Comparison of ENCODE assay signal across 19 cellular contexts in the genomic region with DNA sequence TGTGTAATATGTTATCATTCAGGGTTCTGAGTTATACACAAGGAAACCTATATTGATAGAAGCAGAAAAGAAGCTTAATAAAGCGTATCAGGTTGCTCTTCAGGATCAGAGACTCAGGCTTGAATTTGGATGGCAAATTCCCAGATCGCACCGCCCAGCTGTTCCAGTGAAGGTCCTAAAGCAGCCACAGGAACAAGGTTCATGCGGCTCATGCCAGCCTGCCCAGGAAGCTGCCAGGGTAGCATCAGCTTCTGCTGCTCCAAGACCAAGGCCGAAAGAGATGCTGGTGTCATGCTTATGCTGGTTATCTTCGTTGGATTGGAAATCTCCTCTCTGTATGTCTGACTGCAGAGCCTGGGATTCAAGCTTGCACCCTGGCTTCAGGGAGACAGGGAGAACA.
DNase-seq lines count a peak whose midpoint lies in the region; ATAC-seq and TF ChIP-seq lines count a peak whose summit lies in the region.
"Had no signal": no experiment of that assay in that cellular context is flagged by ENCODE, and none has a peak within 500 bp of the region (broad histone marks: within the 10 kb centered on the region; RNA-seq: fewer than 3 reads in every experiment).

No MANE protein-coding gene starts in this region.

- no peaks in the 10 kb centered on the region for H3K27me3 Mint-ChIP-seq in CD4-positive, alpha-beta T cell
- no peaks in the 10 kb centered on the region for H3K27me3 Mint-ChIP-seq in T-cell
- H3K27me3 Mint-ChIP-seq in naive thymus-derived CD4-positive, alpha-beta T cell = no peaks in the 10 kb centered on the region
- H3K27me3 Mint-ChIP-seq: B cell; CD4-positive, CD25-positive, alpha-beta regulatory T cell had no signal

- ATAC-seq in CD4-positive, alpha-beta T cell (ENCODE audit: poor library complexity) = no peak
- ATAC-seq in T-cell (replicated peaks in 1 of 4) = no peak
- ATAC-seq in naive thymus-derived CD4-positive, alpha-beta T cell = no peak
- no peak for ATAC-seq in GM18870 (IDR thresholded peaks at IDR 0.05; ENCODE audit: unreplicated experiment)
- ATAC-seq: GM23338, HCT116 had no signal

- H3K36me3 ChIP-seq in naive thymus-derived CD4-positive, alpha-beta T cell (ENCODE audit: control insufficient read depth in 2 of 3, insufficient read depth in 3 of 3, low read length in 3 of 3) = peaks cover 0 to 7% (median 0%) of the 10 kb centered on the region in 3 experiments
- H3K36me3 ChIP-seq in uterus = no peaks in the 10 kb centered on the region

- TF ChIP-seq POLR2A in uterus (IDR thresholded peaks at IDR 0.05) = no peak

- H3K27ac ChIP-seq in CD4-positive, alpha-beta T cell (ENCODE audit: low read depth, low read length) = no peak overlapping the region
- H3K27ac ChIP-seq in naive thymus-derived CD4-positive, alpha-beta T cell (ENCODE audit: low read depth, low read length) = no peak overlapping the region
- H3K27ac ChIP-seq in uterus = no peak overlapping the region
- H3K27ac ChIP-seq: 22Rv1, BLaER1, C4-2B had no signal

- H3K27me3 ChIP-seq in CD4-positive, alpha-beta T cell (ENCODE audit: control insufficient read depth, insufficient read depth, low read length) = no peaks in the 10 kb centered on the region
- no peaks in the 10 kb centered on the region for H3K27me3 ChIP-seq in naive thymus-derived CD4-positive, alpha-beta T cell (ENCODE audit: control insufficient read depth in 2 of 2, insufficient read depth in 2 of 2, low read length in 2 of 2)
- no peaks in the 10 kb centered on the region for H3K27me3 ChIP-seq in uterus
- H3K27me3 ChIP-seq: BLaER1 had no signal

- POLR2A ChIA-PET in CD4-positive, alpha-beta T cell (lab: Charles Lee) = interaction anchor here (0.8 kb wide), 1 partner anchor 20 kb away, joined by 3 read pairs; no protein-coding TSS in a partner anchor
- POLR2A ChIA-PET in T-cell (lab: Charles Lee) = interaction anchor here in 1 of 2 donors (0.7 kb wide), 1 partner anchor 33 kb away, joined by 3 read pairs; no protein-coding TSS in a partner anchor
- POLR2A ChIA-PET in naive thymus-derived CD4-positive, alpha-beta T cell (lab: Charles Lee) = interaction anchor here (1.0 to 7.1 kb wide), 2 partner anchors 193 to 290 kb away, joined by 3 to 62 read pairs; partner anchors contain the start of gene UBE2D3

- H3K9me3 ChIP-seq in CD4-positive, alpha-beta T cell (ENCODE audit: control insufficient read depth, low read length) = no peaks in the 10 kb centered on the region
- no peaks in the 10 kb centered on the region for H3K9me3 ChIP-seq in naive thymus-derived CD4-positive, alpha-beta T cell (ENCODE audit: control insufficient read depth in 2 of 3, low read length in 3 of 3)
- H3K9me3 ChIP-seq in uterus = no peaks in the 10 kb centered on the region
- H3K9me3 ChIP-seq: BLaER1, Caco-2 had no signal

- H3K4me1 ChIP-seq in naive thymus-derived CD4-positive, alpha-beta T cell (ENCODE audit: control insufficient read depth in 2 of 2, insufficient read depth in 2 of 2, low read length in 2 of 2) = peaks cover 22 to 30% of the 10 kb centered on the region in 2 donors
- H3K4me1 ChIP-seq in uterus = no peaks in the 10 kb centered on the region
- H3K4me1 ChIP-seq: BLaER1, Caco-2 had no signal

- CTCF ChIA-PET in CD4-positive, alpha-beta T cell (lab: Charles Lee) = no interaction called here
- CTCF ChIA-PET in T-cell (lab: Charles Lee) = interaction anchor here in 1 of 2 donors (0.9 kb wide), 1 partner anchor 185 kb away, joined by 3 read pairs; no protein-coding TSS in a partner anchor
- CTCF ChIA-PET in naive thymus-derived CD4-positive, alpha-beta T cell (lab: Charles Lee) = interaction anchor here (0.6 to 1.8 kb wide), 3 partner anchors 9 to 61 kb away, joined by 3 to 5 read pairs (median 4); no protein-coding TSS in a partner anchor

- DNase-seq in NCI-H526 (lab: John Stamatoyannopoulos, UW) (peak; percentile 6 to 58), NCI-H526 treated with DMSO at 0.1 percent for 48 hours (lab: John Stamatoyannopoulos, UW) (no peak), T-cell (no peak), mucosa of gallbladder (ENCODE audit: low spot score) (no peak), uterus (no peak)
- DNase-seq in CD4-positive, alpha-beta T cell = no peak
- DNase-seq in naive thymus-derived CD4-positive, alpha-beta T cell = no peak
- DNase-seq: Caco-2; CD4-positive, CD25-positive, alpha-beta regulatory T cell; DMS153; DND-41; H9 had no signal

- H3K4me1 Mint-ChIP-seq in CD4-positive, alpha-beta T cell (ENCODE audit: low read depth) = peaks cover 48% of the 10 kb centered on the region
- peaks cover 50 to 52% (median 51%) of the 10 kb centered on the region in 3 donors for H3K4me1 Mint-ChIP-seq in T-cell
- peaks cover 19 to 74% (median 49%) of the 10 kb centered on the region in 7 donors for H3K4me1 Mint-ChIP-seq in naive thymus-derived CD4-positive, alpha-beta T cell
- H3K4me1 Mint-ChIP-seq: B cell, GM23338, H9 had no signal

- H3K36me3 Mint-ChIP-seq in CD4-positive, alpha-beta T cell (ENCODE audit: low read depth) = peaks cover 40% of the 10 kb centered on the region
- peaks cover 40% of the 10 kb centered on the region for H3K36me3 Mint-ChIP-seq in T-cell
- H3K36me3 Mint-ChIP-seq in naive thymus-derived CD4-positive, alpha-beta T cell = peaks cover 6 to 43% (median 17%) of the 10 kb centered on the region in 5 donors

- intact Hi-C loops in CD4-positive, alpha-beta T cell (cut with DNase I, micrococcal nuclease) = no loop called here
- intact Hi-C loops in naive thymus-derived CD4-positive, alpha-beta T cell (cut with micrococcal nuclease) = loop anchor here in 1 of 2 donors (5.0 kb wide), 1 partner anchor 44 kb away; no protein-coding TSS in a partner anchor
- intact Hi-C loops in uterus (cut with DNase I; ENCODE audit: low total_unique reads) = no loop called here

- no peak for TF ChIP-seq CTCF in CD4-positive, alpha-beta T cell (IDR thresholded peaks at IDR 0.05)
- TF ChIP-seq CTCF in uterus (IDR thresholded peaks at IDR 0.05) = no peak

- H3K27ac Mint-ChIP-seq in CD4-positive, alpha-beta T cell = peak overlapping the region; percentile 94
- H3K27ac Mint-ChIP-seq in T-cell = peak overlapping the region; percentile 91 to 96
- H3K27ac Mint-ChIP-seq in naive thymus-derived CD4-positive, alpha-beta T cell = peak overlapping the region in 5 of 9 donors; percentile 19 to 100 (median 87)
- H3K27ac Mint-ChIP-seq: B cell, GM23338, H9 had no signal

- no peak overlapping the region for H3K4me3 ChIP-seq in naive thymus-derived CD4-positive, alpha-beta T cell (ENCODE audit: low read length)
- H3K4me3 ChIP-seq in uterus = no peak overlapping the region
- H3K4me3 ChIP-seq: BLaER1, GM23338 had no signal

- no peak overlapping the region for H3K4me3 Mint-ChIP-seq in CD4-positive, alpha-beta T cell
- H3K4me3 Mint-ChIP-seq in T-cell = no peak overlapping the region
- no peak overlapping the region for H3K4me3 Mint-ChIP-seq in naive thymus-derived CD4-positive, alpha-beta T cell
- H3K4me3 Mint-ChIP-seq: B cell; CD4-positive, CD25-positive, alpha-beta regulatory T cell; GM23338; H9 had no signal

- H3K9me3 Mint-ChIP-seq in CD4-positive, alpha-beta T cell = no peaks in the 10 kb centered on the region
- H3K9me3 Mint-ChIP-seq in T-cell = no peaks in the 10 kb centered on the region
- H3K9me3 Mint-ChIP-seq in naive thymus-derived CD4-positive, alpha-beta T cell = no peaks in the 10 kb centered on the region
- H3K9me3 Mint-ChIP-seq: CD4-positive, CD25-positive, alpha-beta regulatory T cell; GM23338; H9 had no signal

Comparison
In these comparisons a context has a peak if more than half of its experiments do, and no peak if none do; other contexts are left out.
1. DNase-seq: peak in NCI-H526 (2 of 2); none in NCI-H526 treated with DMSO at 0.1 percent for 48 hours (single experiment), CD4-positive, alpha-beta T cell (0 of 10), T-cell (0 of 34), naive thymus-derived CD4-positive, alpha-beta T cell (0 of 9), mucosa of gallbladder (single experiment) and uterus (0 of 2).
2. Peak in every context shown above with its lines, with median percentiles within 50 percentile points of each other: H3K27ac Mint-ChIP-seq.